ENCODE assay signal across 11 cellular contexts in genomic region chr3:32154180-32154579, GRCh38. TPM values are rescaled to one million over a fixed set of nuclear protein-coding genes. Genes with fewer than 3 reads are reported as not detected.
DNase-seq lines count a peak whose midpoint lies in the region; ATAC-seq and TF ChIP-seq lines count a peak whose summit lies in the region.
"Had no signal": no experiment of that assay in that cellular context is flagged by ENCODE, and none has a peak within 500 bp of the region (broad histone marks: within the 10 kb centered on the region; RNA-seq: fewer than 3 reads in every experiment).

No MANE protein-coding gene starts in this region.

- intact Hi-C loops in HCT116 (cut with micrococcal nuclease): loop anchor here (1.0 kb wide), 1 partner anchor 135 kb away; no protein-coding TSS in a partner anchor
- intact Hi-C loops in left colon (cut with DNase I, micrococcal nuclease): no loop called here

- TF ChIP-seq CTCF in C4-2B (conservative IDR thresholded peaks at IDR 0.05) (peak; percentile 35), HCT116 (IDR thresholded peaks at IDR 0.05 in 2 of 3, conservative IDR thresholded peaks at IDR 0.05 in 1 of 3; ENCODE audit: borderline replicate concordance in 1 of 3, insufficient read depth in 1 of 3, low read depth in 2 of 3, low read length in 2 of 3) (peak; percentile 35 to 43 (median 39); a peak in 4 of 6 replicates), foreskin fibroblast (IDR thresholded peaks at IDR 0.05; ENCODE audit: low read depth, low read length) (no peak)

- POLR2A ChIA-PET in HCT116 (lab: Charles Lee): no interaction called here

- CTCF ChIA-PET in HCT116 (lab: Charles Lee): interaction anchor here (0.8 to 2.3 kb wide), 7 partner anchors 22 to 1384 kb away, joined by 3 to 14 read pairs (median 4); no protein-coding TSS in a partner anchor

- no peaks in the 10 kb centered on the region for H3K36me3 ChIP-seq in HCT116 (ENCODE audit: control insufficient read depth in 1 of 2, insufficient read depth in 2 of 2, low read length in 2 of 2)
- H3K36me3 ChIP-seq in adipocyte (ENCODE audit: control insufficient read depth, insufficient read depth, low read length, severe bottlenecking): peaks cover 59% of the 10 kb centered on the region

- RAD21 ChIA-PET in HCT116 (lab: Charles Lee; ENCODE audit: low non-redundant PET in 1 of 2, low total read pairs in 2 of 2, uncharacterized antibody in 2 of 2, unreplicated experiment in 2 of 2): interaction anchor here in 1 of 2 experiments (1.0 kb wide), 1 partner anchor 1012 kb away, joined by 3 read pairs; no protein-coding TSS in a partner anchor

- H3K4me2 ChIP-seq in HCT116 (ENCODE audit: low read length): no peak overlapping the region

- DNase-seq in HCT116 (ENCODE audit: low read depth, low spot score): no peak
- peak; percentile 27 for DNase-seq in adipocyte (ENCODE audit: low read depth)
- DNase-seq in left colon: no peak
- no peak for DNase-seq in NCI-H2029 (lab: John Stamatoyannopoulos, UW)
- no peak for DNase-seq in foreskin fibroblast
- no peak for DNase-seq in stimulated activated CD4-positive, alpha-beta T cell treated with anti-CD3 and anti-CD28 coated beads, Interleukin-4, amount 100 ng/mL, for 24 hours
- DNase-seq in T-helper 9 cell: no peak
- DNase-seq: NCI-H146 had no signal

- H3K27ac ChIP-seq in C4-2B (no peak overlapping the region), HCT116 (ENCODE audit: low read depth, low read length) (no peak overlapping the region)
- H3K27ac ChIP-seq: skin epidermis had no signal

- no peaks in the 10 kb centered on the region for H4K20me1 ChIP-seq in HCT116 (ENCODE audit: insufficient read depth)

- H3K79me2 ChIP-seq in HCT116 (ENCODE audit: insufficient read depth, low read length): no peaks in the 10 kb centered on the region

- H3K27me3 ChIP-seq in HCT116 (ENCODE audit: insufficient read depth, low read length) (no peaks in the 10 kb centered on the region), adipocyte (replicated peaks; ENCODE audit: control insufficient read depth, insufficient read depth, low read length) (no peaks in the 10 kb centered on the region)

- H2AFZ ChIP-seq in HCT116 (ENCODE audit: low read depth, low read length, poor library complexity, severe bottlenecking): no peak overlapping the region

- H3K4me3 ChIP-seq in HCT116 (replicated peaks in 1 of 2; ENCODE audit: low read depth in 1 of 2, low read length in 2 of 2) (no peak overlapping the region), adipocyte (ENCODE audit: low read length) (no peak overlapping the region), foreskin fibroblast (ENCODE audit: low read depth in 1 of 2, low read length in 2 of 2) (no peak overlapping the region)
- H3K4me3 ChIP-seq: skin epidermis had no signal

- ATAC-seq in HCT116: peak; percentile 90
- ATAC-seq in left colon: peak; percentile 23
- ATAC-seq: stimulated activated effector memory CD8-positive, alpha-beta T cell treated with anti-CD3 and anti-CD28 coated beads, Interleukin-12 subunit alpha, Interleukin-12 subunit beta, amount 100 ng/mL, for 72 hours had no signal

- H3K9me2 ChIP-seq in HCT116 (ENCODE audit: insufficient read depth): no peaks in the 10 kb centered on the region

- H3K4me1 ChIP-seq in HCT116 (ENCODE audit: control insufficient read depth in 1 of 2, insufficient read depth in 2 of 2, low read length in 2 of 2) (no peaks in the 10 kb centered on the region), adipocyte (ENCODE audit: control insufficient read depth, insufficient read depth, low read length) (no peaks in the 10 kb centered on the region)

- TF ChIP-seq RAD21 in HCT116 (IDR thresholded peaks at IDR 0.05; ENCODE audit: low read depth): peak; percentile 45

- no peak overlapping the region for H3K9ac ChIP-seq in HCT116 (ENCODE audit: low read length)
- no peak overlapping the region for H3K9ac ChIP-seq in adipocyte (ENCODE audit: low read length)

- no TSS peak for BruUV-seq in HCT116 (replicated peaks; lab: Mats Ljungman, UMichigan)

- H3K9me3 ChIP-seq in HCT116 (ENCODE audit: control insufficient read depth in 1 of 2, insufficient read depth in 1 of 2, low read depth in 1 of 2, low read length in 2 of 2) (no peaks in the 10 kb centered on the region), adipocyte (ENCODE audit: control insufficient read depth, low read length) (no peaks in the 10 kb centered on the region)

- no peak for TF ChIP-seq POLR2A in HCT116 (IDR thresholded peaks at IDR 0.05; ENCODE audit: borderline replicate concordance, extremely low read depth, insufficient read depth, insufficient read length)

TF ChIP-seq in HCT116, 20 proteins besides CTCF, POLR2A, EP300 and RAD21:
- TF ChIP-seq CEBPB (IDR thresholded peaks at IDR 0.05; ENCODE audit: low read depth) (no peak), CBX3 (IDR thresholded peaks at IDR 0.05; ENCODE audit: low read depth) (no peak), EZH2 (IDR thresholded peaks at IDR 0.05) (no peak), ZFX (IDR thresholded peaks at IDR 0.05) (no peak), YY1 (IDR thresholded peaks at IDR 0.05; ENCODE audit: extremely low read depth, insufficient replicate concordance, low read depth, low read length) (no peak), SRF (IDR thresholded peaks at IDR 0.05; ENCODE audit: low read depth) (no peak), ELF1 (IDR thresholded peaks at IDR 0.05; ENCODE audit: borderline replicate concordance, low read depth) (no peak), EZH2phosphoT487 (IDR thresholded peaks at IDR 0.05; ENCODE audit: borderline replicate concordance) (no peak)
- TF ChIP-seq, protein P1, sequence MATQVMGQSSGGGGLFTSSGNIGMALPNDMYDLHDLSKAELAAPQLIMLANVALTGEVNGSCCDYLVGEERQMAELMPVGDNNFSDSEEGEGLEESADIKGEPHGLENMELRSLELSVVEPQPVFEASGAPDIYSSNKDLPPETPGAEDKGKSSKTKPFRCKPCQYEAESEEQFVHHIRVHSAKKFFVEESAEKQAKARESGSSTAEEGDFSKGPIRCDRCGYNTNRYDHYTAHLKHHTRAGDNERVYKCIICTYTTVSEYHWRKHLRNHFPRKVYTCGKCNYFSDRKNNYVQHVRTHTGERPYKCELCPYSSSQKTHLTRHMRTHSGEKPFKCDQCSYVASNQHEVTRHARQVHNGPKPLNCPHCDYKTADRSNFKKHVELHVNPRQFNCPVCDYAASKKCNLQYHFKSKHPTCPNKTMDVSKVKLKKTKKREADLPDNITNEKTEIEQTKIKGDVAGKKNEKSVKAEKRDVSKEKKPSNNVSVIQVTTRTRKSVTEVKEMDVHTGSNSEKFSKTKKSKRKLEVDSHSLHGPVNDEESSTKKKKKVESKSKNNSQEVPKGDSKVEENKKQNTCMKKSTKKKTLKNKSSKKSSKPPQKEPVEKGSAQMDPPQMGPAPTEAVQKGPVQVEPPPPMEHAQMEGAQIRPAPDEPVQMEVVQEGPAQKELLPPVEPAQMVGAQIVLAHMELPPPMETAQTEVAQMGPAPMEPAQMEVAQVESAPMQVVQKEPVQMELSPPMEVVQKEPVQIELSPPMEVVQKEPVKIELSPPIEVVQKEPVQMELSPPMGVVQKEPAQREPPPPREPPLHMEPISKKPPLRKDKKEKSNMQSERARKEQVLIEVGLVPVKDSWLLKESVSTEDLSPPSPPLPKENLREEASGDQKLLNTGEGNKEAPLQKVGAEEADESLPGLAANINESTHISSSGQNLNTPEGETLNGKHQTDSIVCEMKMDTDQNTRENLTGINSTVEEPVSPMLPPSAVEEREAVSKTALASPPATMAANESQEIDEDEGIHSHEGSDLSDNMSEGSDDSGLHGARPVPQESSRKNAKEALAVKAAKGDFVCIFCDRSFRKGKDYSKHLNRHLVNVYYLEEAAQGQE (IDR thresholded peaks at IDR 0.05; ENCODE audit: low read depth): no peak
- TF ChIP-seq, protein P2, sequence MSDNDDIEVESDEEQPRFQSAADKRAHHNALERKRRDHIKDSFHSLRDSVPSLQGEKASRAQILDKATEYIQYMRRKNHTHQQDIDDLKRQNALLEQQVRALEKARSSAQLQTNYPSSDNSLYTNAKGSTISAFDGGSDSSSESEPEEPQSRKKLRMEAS (IDR thresholded peaks at IDR 0.05): no peak
TF ChIP-seq in HCT116: peak in this region for 0.

RNA-seq across cellular contexts. Expression of gene GPD1L, which starts 47.8 kb away (rescaled TPM):
- 21.9 TPM for total RNA-seq in HCT116 (2021; ENCODE audit: unreplicated experiment)
- 7.6 and 9.1 TPM in 2 replicates for polyA plus RNA-seq in HCT116 (2012)
- 10 to 100 TPM; 91.1 to 93.1 TPM for total RNA-seq in left colon
